1 cellular context compared by ENCODE assay signal in the genomic region with DNA sequence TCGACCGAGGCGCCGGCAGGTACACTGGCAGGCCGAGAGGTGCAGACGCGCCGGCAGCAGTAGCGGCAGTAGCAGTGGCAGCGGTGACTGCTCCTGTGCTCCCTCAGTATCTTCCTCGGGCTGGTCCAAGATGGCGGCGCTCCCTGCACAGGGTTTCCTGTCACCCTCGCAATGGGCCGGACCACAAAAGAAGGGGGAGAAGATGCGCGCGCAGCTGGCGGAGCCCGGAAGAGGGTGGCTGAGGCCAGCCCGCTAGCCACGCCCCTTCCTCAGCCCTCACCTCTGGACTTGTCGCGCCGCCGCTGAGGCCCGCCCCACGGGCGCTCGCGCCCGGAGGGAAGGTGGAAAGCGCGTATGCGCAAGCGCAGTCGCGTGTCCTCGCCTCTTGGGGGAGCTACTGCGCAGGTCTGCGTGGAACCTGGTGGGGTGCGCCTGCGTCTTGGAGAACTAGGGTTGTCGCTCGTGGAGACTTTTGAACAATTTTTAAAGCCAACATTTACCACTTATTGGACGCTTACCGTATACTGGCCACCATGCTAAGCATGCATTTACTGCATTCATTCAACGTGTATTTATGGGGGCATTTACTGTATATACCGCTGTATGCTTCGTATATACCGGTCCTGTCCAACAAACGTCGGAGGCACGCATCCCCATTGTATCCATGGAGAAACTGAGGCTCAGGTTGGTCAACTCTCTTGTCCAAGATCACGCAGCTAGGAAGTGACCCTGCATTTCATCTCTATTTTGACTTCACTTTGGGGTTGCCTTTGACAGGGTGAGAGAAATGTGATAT.
TF ChIP-seq lines count a peak whose summit lies in the region.

RAB14 (minus strand) TSS at position 132 of the 796 bp plus-strand sequence. CDS start 8,457 bp downstream, outside the sequence.

TF ChIP-seq in HepG2, 621 proteins besides CTCF, POLR2A, EP300 and RAD21 (continued from another document and continues in another):
- no peak for TF ChIP-seq PCBP2 (optimal IDR thresholded peaks at IDR 0.05; ENCODE audit: low read depth, low read length, poor library complexity, severe bottlenecking)
- TF ChIP-seq NONO (IDR thresholded peaks at IDR 0.05), result no peak
- TF ChIP-seq NONO (CRISPR knock-in tag; conservative IDR thresholded peaks at IDR 0.05), result peak; percentile 86
- TF ChIP-seq ZNF230 (CRISPR knock-in tag; IDR thresholded peaks at IDR 0.05), result no peak
- TF ChIP-seq, protein P1, sequence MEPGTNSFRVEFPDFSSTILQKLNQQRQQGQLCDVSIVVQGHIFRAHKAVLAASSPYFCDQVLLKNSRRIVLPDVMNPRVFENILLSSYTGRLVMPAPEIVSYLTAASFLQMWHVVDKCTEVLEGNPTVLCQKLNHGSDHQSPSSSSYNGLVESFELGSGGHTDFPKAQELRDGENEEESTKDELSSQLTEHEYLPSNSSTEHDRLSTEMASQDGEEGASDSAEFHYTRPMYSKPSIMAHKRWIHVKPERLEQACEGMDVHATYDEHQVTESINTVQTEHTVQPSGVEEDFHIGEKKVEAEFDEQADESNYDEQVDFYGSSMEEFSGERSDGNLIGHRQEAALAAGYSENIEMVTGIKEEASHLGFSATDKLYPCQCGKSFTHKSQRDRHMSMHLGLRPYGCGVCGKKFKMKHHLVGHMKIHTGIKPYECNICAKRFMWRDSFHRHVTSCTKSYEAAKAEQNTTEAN (CRISPR knock-in tag; conservative IDR thresholded peaks at IDR 0.05), result peak; percentile 52; the same call in 1 of the 2 replicates
- TF ChIP-seq NR2F1 (CRISPR knock-in tag; IDR thresholded peaks at IDR 0.05), result no peak; a peak in 1 of 4 replicates
- TF ChIP-seq HNRNPK (IDR thresholded peaks at IDR 0.05; ENCODE audit: low read depth, low read length, poor library complexity, severe bottlenecking), result no peak
- TF ChIP-seq, protein P2, sequence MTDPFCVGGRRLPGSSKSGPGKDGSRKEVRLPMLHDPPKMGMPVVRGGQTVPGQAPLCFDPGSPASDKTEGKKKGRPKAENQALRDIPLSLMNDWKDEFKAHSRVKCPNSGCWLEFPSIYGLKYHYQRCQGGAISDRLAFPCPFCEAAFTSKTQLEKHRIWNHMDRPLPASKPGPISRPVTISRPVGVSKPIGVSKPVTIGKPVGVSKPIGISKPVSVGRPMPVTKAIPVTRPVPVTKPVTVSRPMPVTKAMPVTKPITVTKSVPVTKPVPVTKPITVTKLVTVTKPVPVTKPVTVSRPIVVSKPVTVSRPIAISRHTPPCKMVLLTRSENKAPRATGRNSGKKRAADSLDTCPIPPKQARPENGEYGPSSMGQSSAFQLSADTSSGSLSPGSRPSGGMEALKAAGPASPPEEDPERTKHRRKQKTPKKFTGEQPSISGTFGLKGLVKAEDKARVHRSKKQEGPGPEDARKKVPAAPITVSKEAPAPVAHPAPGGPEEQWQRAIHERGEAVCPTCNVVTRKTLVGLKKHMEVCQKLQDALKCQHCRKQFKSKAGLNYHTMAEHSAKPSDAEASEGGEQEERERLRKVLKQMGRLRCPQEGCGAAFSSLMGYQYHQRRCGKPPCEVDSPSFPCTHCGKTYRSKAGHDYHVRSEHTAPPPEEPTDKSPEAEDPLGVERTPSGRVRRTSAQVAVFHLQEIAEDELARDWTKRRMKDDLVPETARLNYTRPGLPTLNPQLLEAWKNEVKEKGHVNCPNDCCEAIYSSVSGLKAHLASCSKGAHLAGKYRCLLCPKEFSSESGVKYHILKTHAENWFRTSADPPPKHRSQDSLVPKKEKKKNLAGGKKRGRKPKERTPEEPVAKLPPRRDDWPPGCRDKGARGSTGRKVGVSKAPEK (CRISPR knock-in tag; IDR thresholded peaks at IDR 0.05; ENCODE audit: borderline replicate concordance), result peak; percentile 89
- peak; percentile 74 for TF ChIP-seq ZFX (CRISPR knock-in tag; IDR thresholded peaks at IDR 0.05; ENCODE audit: low read depth)
- no peak for TF ChIP-seq TRIM22 (IDR thresholded peaks at IDR 0.05)
- TF ChIP-seq GPN1 (CRISPR knock-in tag; IDR thresholded peaks at IDR 0.05; ENCODE audit: borderline replicate concordance), result no peak
- TF ChIP-seq ATF1 (CRISPR knock-in tag; IDR thresholded peaks at IDR 0.05), result no peak
- no peak; the same call in 1 of the 2 replicates for TF ChIP-seq SAFB2 (CRISPR knock-in tag; IDR thresholded peaks at IDR 0.05; ENCODE audit: borderline replicate concordance, low read depth)
- TF ChIP-seq ZNF768 (CRISPR knock-in tag; IDR thresholded peaks at IDR 0.05), result peak; percentile 23; the same call in 1 of the 2 replicates
- TF ChIP-seq MXI1 (IDR thresholded peaks at IDR 0.05; ENCODE audit: borderline replicate concordance, low read depth, low read length), result peak; percentile 80; the same call in 1 of the 3 replicates
- TF ChIP-seq TAF1 (CRISPR knock-in tag; IDR thresholded peaks at IDR 0.05), result peak; percentile 85; the same call in 1 of the 2 replicates
- no peak for TF ChIP-seq NPAS2 (CRISPR knock-in tag; IDR thresholded peaks at IDR 0.05; ENCODE audit: borderline replicate concordance)
- no peak for TF ChIP-seq HIVEP1 (CRISPR knock-in tag; IDR thresholded peaks at IDR 0.05)
- peak; percentile 34 for TF ChIP-seq ZNF407 (CRISPR knock-in tag; IDR thresholded peaks at IDR 0.05; ENCODE audit: not compliant biosample characterization)
- TF ChIP-seq USF2 (IDR thresholded peaks at IDR 0.05; ENCODE audit: low read depth, low read length), result no peak
- TF ChIP-seq USF2 (CRISPR knock-in tag; IDR thresholded peaks at IDR 0.05; ENCODE audit: borderline replicate concordance), result no peak
- no peak for TF ChIP-seq ZNF775 (CRISPR knock-in tag; IDR thresholded peaks at IDR 0.05; ENCODE audit: borderline replicate concordance)
- TF ChIP-seq, protein P3, sequence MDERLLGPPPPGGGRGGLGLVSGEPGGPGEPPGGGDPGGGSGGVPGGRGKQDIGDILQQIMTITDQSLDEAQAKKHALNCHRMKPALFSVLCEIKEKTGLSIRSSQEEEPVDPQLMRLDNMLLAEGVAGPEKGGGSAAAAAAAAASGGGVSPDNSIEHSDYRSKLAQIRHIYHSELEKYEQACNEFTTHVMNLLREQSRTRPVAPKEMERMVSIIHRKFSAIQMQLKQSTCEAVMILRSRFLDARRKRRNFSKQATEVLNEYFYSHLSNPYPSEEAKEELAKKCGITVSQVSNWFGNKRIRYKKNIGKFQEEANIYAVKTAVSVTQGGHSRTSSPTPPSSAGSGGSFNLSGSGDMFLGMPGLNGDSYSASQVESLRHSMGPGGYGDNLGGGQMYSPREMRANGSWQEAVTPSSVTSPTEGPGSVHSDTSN (CRISPR knock-in tag; IDR thresholded peaks at IDR 0.05), result no peak
- peak; percentile 83 for TF ChIP-seq ZNF605 (CRISPR knock-in tag; IDR thresholded peaks at IDR 0.05)
- TF ChIP-seq AFF4 (CRISPR knock-in tag; IDR thresholded peaks at IDR 0.05), result peak; percentile 58; the same call in 1 of the 2 replicates
- TF ChIP-seq, protein P4, sequence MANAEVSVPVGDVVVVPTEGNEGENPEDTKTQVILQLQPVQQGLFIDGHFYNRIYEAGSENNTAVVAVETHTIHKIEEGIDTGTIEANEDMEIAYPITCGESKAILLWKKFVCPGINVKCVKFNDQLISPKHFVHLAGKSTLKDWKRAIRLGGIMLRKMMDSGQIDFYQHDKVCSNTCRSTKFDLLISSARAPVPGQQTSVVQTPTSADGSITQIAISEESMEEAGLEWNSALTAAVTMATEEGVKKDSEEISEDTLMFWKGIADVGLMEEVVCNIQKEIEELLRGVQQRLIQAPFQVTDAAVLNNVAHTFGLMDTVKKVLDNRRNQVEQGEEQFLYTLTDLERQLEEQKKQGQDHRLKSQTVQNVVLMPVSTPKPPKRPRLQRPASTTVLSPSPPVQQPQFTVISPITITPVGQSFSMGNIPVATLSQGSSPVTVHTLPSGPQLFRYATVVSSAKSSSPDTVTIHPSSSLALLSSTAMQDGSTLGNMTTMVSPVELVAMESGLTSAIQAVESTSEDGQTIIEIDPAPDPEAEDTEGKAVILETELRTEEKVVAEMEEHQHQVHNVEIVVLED (CRISPR knock-in tag; IDR thresholded peaks at IDR 0.05; ENCODE audit: borderline replicate concordance), result peak; percentile 76; the same call in 1 of the 2 replicates
